ENCODE assay signal across 8 cellular contexts in the genomic region with DNA sequence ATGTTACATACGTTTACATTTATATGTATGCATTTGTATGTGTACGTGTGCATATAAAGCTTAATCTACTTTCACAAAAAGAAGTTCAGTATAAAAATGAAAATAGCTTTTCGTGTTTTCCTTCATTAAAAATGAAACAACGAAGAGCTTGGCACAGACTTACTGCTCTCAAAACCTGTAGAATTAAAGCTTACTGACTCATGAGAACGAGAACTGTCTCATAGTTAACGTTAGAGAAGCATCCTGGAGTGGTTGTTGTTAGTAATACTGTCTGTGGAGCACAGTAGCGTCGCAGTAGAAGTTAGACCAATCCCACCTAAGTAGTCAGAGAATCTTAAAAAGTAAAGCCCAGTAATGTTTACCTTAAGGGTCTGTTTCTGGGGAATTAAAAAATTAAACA. TPM values are rescaled to one million over a fixed set of nuclear protein-coding genes. Genes with fewer than 3 reads are reported as not detected.
DNase-seq lines count a peak whose midpoint lies in the region; ATAC-seq and TF ChIP-seq lines count a peak whose summit lies in the region.

No MANE protein-coding gene starts in this region.

- H3K9me3 ChIP-seq in KOPT-K1 (ENCODE audit: insufficient read depth, low read length, poor library complexity, severe bottlenecking) (no peaks in the 10 kb centered on the region), mesenchymal stem cell (ENCODE audit: control insufficient read depth, low read length) (no peaks in the 10 kb centered on the region), vagina (no peaks in the 10 kb centered on the region)

- H3K36me3 ChIP-seq in KOPT-K1 (ENCODE audit: insufficient read depth, low read length): peaks cover 2% of the 10 kb centered on the region
- H3K36me3 ChIP-seq in brain microvascular endothelial cell (replicated peaks): no peaks in the 10 kb centered on the region
- H3K36me3 ChIP-seq in mesenchymal stem cell (ENCODE audit: control insufficient read depth in 1 of 2, insufficient read depth in 2 of 2, low read depth in 1 of 2, low read length in 2 of 2): peaks cover under 1 to 2% of the 10 kb centered on the region in 2 experiments
- no peaks in the 10 kb centered on the region for H3K36me3 ChIP-seq in vagina

- in situ Hi-C loops in brain microvascular endothelial cell (cut with HindIII; ENCODE audit: low pct_ligation_motif_present, low sequenced_read_pairs): no loop called here
- in situ Hi-C loops in GM13976 (cut with MboI; ENCODE audit: low sequenced_read_pairs, unreplicated experiment): no loop called here

- no peak overlapping the region for H2AFZ ChIP-seq in mesenchymal stem cell (ENCODE audit: low read depth, low read length)

- H3K4me3 ChIP-seq in brain microvascular endothelial cell (ENCODE audit: low read depth, low read length) (peak overlapping the region; percentile 64), mesenchymal stem cell (ENCODE audit: insufficient read depth in 1 of 2, low read depth in 1 of 2, low read length in 2 of 2) (peak overlapping the region in 1 of 2 experiments; percentile 89), vagina (peak overlapping the region; percentile 71 to 89)

- no peak overlapping the region for H4K91ac ChIP-seq in mesenchymal stem cell (ENCODE audit: low read length)

- H2BK5ac ChIP-seq in mesenchymal stem cell (ENCODE audit: low read depth, low read length, poor library complexity, severe bottlenecking): no peak overlapping the region

- DNase-seq in COLO829 (ENCODE audit: low spot score) (peak; percentile 5), brain microvascular endothelial cell (peak; percentile 6), mesenchymal stem cell (peak; percentile 61), vagina (ENCODE audit: extremely low spot score in 2 of 2) (no peak), GM13976 (ENCODE audit: low spot score) (no peak)

- no peaks in the 10 kb centered on the region for H3K79me1 ChIP-seq in mesenchymal stem cell (replicated peaks; ENCODE audit: low read length, poor library complexity, severe bottlenecking)

- no peak overlapping the region for H4K8ac ChIP-seq in mesenchymal stem cell (ENCODE audit: low read length)

- H3K4me1 ChIP-seq in mesenchymal stem cell (ENCODE audit: control insufficient read depth, insufficient read depth, low read depth, low read length): peaks cover 1% of the 10 kb centered on the region
- peaks cover 55% of the 10 kb centered on the region for H3K4me1 ChIP-seq in vagina

- H3K9ac ChIP-seq in mesenchymal stem cell (ENCODE audit: low read length): peak overlapping the region; percentile 94

- TF ChIP-seq CTCF in brain microvascular endothelial cell (IDR thresholded peaks at IDR 0.05; ENCODE audit: low read depth, low read length, missing control alignments) (no peak), vagina (IDR thresholded peaks at IDR 0.05) (no peak), GM13976 (IDR thresholded peaks at IDR 0.05; ENCODE audit: borderline replicate concordance, control extremely low read depth, extremely low read depth, insufficient read depth, missing control alignments) (no peak)

- H3K4ac ChIP-seq in mesenchymal stem cell (ENCODE audit: low read depth in 1 of 2, low read length in 2 of 2): no peak overlapping the region

- H3K27ac ChIP-seq in KOPT-K1 (ENCODE audit: low read depth, low read length, poor library complexity, severe bottlenecking) (peak overlapping the region; percentile 83), brain microvascular endothelial cell (peak overlapping the region; percentile 93), mesenchymal stem cell (ENCODE audit: low read length, poor library complexity, severe bottlenecking) (no peak overlapping the region), vagina (peak overlapping the region; percentile 98)

- WGBS in mesenchymal stem cell: 29% methylated on average over 2 of the region's 8 CpGs

- intact Hi-C loops in vagina (cut with DNase I): loop anchor here (10.0 kb wide), 1 partner anchor 52 kb away; no protein-coding TSS in a partner anchor

- TF ChIP-seq POLR2A in vagina (IDR thresholded peaks at IDR 0.05): no peak

- H2BK12ac ChIP-seq in mesenchymal stem cell (ENCODE audit: low read length in 2 of 2): no peak overlapping the region

- no peak overlapping the region for H2AK5ac ChIP-seq in mesenchymal stem cell (ENCODE audit: low read length, severe bottlenecking)

- H3K14ac ChIP-seq in mesenchymal stem cell (ENCODE audit: low read length in 2 of 2): no peak overlapping the region

- no peak overlapping the region for H3K18ac ChIP-seq in mesenchymal stem cell (ENCODE audit: low read depth in 1 of 2, low read length in 2 of 2)

- no peak overlapping the region for H2BK120ac ChIP-seq in mesenchymal stem cell (ENCODE audit: low read depth, low read length)

- H3K23ac ChIP-seq in mesenchymal stem cell (ENCODE audit: low read length in 2 of 2): no peak overlapping the region

- H3K4me2 ChIP-seq in mesenchymal stem cell (ENCODE audit: low read length, poor library complexity, severe bottlenecking): peak overlapping the region; percentile 92

- no peak overlapping the region for H2BK15ac ChIP-seq in mesenchymal stem cell (ENCODE audit: low read depth, poor library complexity, severe bottlenecking)

- H3K27me3 ChIP-seq in brain microvascular endothelial cell (replicated peaks): no peaks in the 10 kb centered on the region
- no peaks in the 10 kb centered on the region for H3K27me3 ChIP-seq in mesenchymal stem cell (ENCODE audit: control insufficient read depth in 1 of 2, insufficient read depth in 1 of 2, low read length in 2 of 2)
- no peaks in the 10 kb centered on the region for H3K27me3 ChIP-seq in vagina

- ATAC-seq in GM18867 (IDR thresholded peaks at IDR 0.05; ENCODE audit: unreplicated experiment) (no peak), HG03520 (IDR thresholded peaks at IDR 0.05; ENCODE audit: unreplicated experiment) (no peak)

RNA-seq across cellular contexts. Expression of a gene that starts 1.3 kb away (rescaled TPM):
- 35.4 TPM for polyA plus RNA-seq in mesenchymal stem cell (2013, experiment 1 of 2)
- polyA plus RNA-seq in mesenchymal stem cell (2013, experiment 2 of 2): 37.9 TPM
- 38.3 TPM for total RNA-seq in vagina

RNA-seq across cellular contexts. Expression of a gene that starts 46.3 kb away (rescaled TPM):
- 4.8 TPM for polyA plus RNA-seq in mesenchymal stem cell (2013, experiment 1 of 2)
- polyA plus RNA-seq in mesenchymal stem cell (2013, experiment 2 of 2): 4.5 TPM
- total RNA-seq in vagina: 9.3 TPM

RNA-seq across cellular contexts. Expression of a gene that starts 46.8 kb away (rescaled TPM):
- polyA plus RNA-seq in mesenchymal stem cell (2013, experiment 1 of 2): 9.8 TPM
- polyA plus RNA-seq in mesenchymal stem cell (2013, experiment 2 of 2): 10.9 TPM
- 4.4 TPM for total RNA-seq in vagina

Comparison
In these comparisons a context has a peak if more than half of its experiments do, and no peak if none do; other contexts are left out.
1. DNase-seq: peak in COLO829 (single experiment), brain microvascular endothelial cell (single experiment) and mesenchymal stem cell (single experiment); none in vagina (0 of 2) and GM13976 (single experiment).